35 cellular contexts compared by ENCODE assay signal in the genomic region with DNA sequence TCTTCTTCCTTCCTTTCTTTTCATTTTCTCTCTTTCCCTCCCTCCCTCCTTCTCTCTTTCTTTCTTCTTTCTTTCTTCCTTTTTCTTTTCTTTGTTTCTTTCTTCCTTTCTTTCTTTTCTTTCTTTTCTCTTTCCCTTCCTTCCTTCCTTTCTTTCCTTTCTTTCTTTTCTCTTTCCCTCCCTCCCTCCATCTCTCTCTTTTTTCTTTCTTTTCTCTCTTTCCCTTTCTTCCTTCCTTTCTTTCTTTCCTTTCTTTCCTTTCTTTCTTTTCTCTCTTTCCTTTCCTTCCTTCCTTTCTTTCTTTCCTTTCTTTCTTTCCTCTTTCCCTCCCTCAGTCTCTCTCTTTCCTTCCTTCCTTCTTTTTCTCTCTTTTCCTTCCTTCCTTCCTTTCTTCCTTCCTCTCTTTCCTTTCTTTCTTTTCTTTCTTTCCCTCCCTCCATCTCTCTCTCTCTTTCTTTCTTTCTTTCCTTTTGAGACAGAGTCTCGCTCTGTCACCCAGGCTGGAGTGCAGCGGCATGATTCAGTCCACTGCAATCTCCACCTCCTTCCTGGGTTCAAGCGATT. TPM values are rescaled to one million over a fixed set of nuclear protein-coding genes. Genes with fewer than 3 reads are reported as not detected.
"Had no signal": no experiment of that assay in that cellular context is flagged by ENCODE, and none has a peak within 500 bp of the region (broad histone marks: within the 10 kb centered on the region; RNA-seq: fewer than 3 reads in every experiment).

No MANE protein-coding gene starts in this region.

- H3K27ac ChIP-seq: epithelial cell of prostate, gastroesophageal sphincter, ovary, prostate gland, sigmoid colon, thyroid gland, upper lobe of left lung, vagina had no signal

- DNase-seq: activated CD4-positive, alpha-beta memory T cell treated with anti-CD3 and anti-CD28 coated beads for 36 hours; activated CD4-positive, alpha-beta T cell treated with anti-CD3 and anti-CD28 coated beads for 48 hours; activated CD8-positive, alpha-beta memory T cell treated with anti-CD3 and anti-CD28 coated beads, Interleukin-2, amount 50 U/mL, for 4 hours; activated effector memory CD4-positive, alpha-beta T cell treated with anti-CD3 and anti-CD28 coated beads, Interleukin-2, amount 50 U/mL, for 16 hours; activated T-cell treated with anti-CD3 and anti-CD28 coated beads, Interleukin-2, amount 50 U/mL, for 1 hour; anterior cingulate cortex; dermis blood vessel endothelial cell; effector CD4-positive, alpha-beta T cell; head of caudate nucleus; hippocampal formation; left cardiac atrium; left ventricle myocardium superior; mammary epithelial cell; ovary; retina; sigmoid colon; small intestine; stimulated activated CD4-positive, alpha-beta T cell treated with anti-CD3 and anti-CD28 coated beads, Interleukin-4, amount 100 ng/mL, for 24 hours; stimulated activated naive CD8-positive, alpha-beta T cell treated with anti-CD3 and anti-CD28 coated beads, Interleukin-15, amount 100 ng/mL, for 72 hours; substantia nigra; thyroid gland; upper lobe of left lung had no signal

- H3K9me3 ChIP-seq: gastroesophageal sphincter, ovary, prostate gland, sigmoid colon, thyroid gland, upper lobe of left lung, vagina had no signal

- H3K36me3 Mint-ChIP-seq: activated CD4-positive, alpha-beta memory T cell treated with anti-CD3 and anti-CD28 coated beads for 36 hours; activated naive CD4-positive, alpha-beta T cell treated with anti-CD3 and anti-CD28 coated beads, Interleukin-2, amount 50 U/mL, for 72 hours; stimulated activated effector memory CD8-positive, alpha-beta T cell treated with anti-CD3 and anti-CD28 coated beads, Interleukin-12 subunit alpha, Interleukin-12 subunit beta, amount 100 ng/mL, for 72 hours had no signal

- H3K27me3 ChIP-seq: ovary, thyroid gland, vagina had no signal

- H3K4me3 Mint-ChIP-seq: activated CD4-positive, alpha-beta memory T cell treated with anti-CD3 and anti-CD28 coated beads for 36 hours; activated T-helper 1 cell treated with anti-CD3 and anti-CD28 coated beads, Interleukin-12 subunit alpha, Interleukin-12 subunit beta, Interleukin-2, Interleukin-4 antibody, amounts not matched to agents 30 ng/mL and 10 ng/mL and 1 ng/mL, durations not matched to agents 14 hours and 24 hours and 36 hours; stimulated activated effector memory CD8-positive, alpha-beta T cell treated with anti-CD3 and anti-CD28 coated beads, Interleukin-12 subunit alpha, Interleukin-12 subunit beta, amount 100 ng/mL, for 72 hours; stimulated activated naive CD8-positive, alpha-beta T cell treated with anti-CD3 and anti-CD28 coated beads, Interleukin-15, amount 100 ng/mL, for 72 hours; T-helper 2 cell treated with Interferon-gamma antibody and Interleukin-4, amounts not matched to agents 5 μg/mL and 100 μg/mL, for 36 hours had no signal

- H3K27ac Mint-ChIP-seq: activated naive CD4-positive, alpha-beta T cell treated with anti-CD3 and anti-CD28 coated beads, Interleukin-2, amount 50 U/mL, for 72 hours; activated T-helper 1 cell treated with anti-CD3 and anti-CD28 coated beads, Interleukin-12 subunit alpha, Interleukin-12 subunit beta, Interleukin-2, Interleukin-4 antibody, amounts not matched to agents 30 ng/mL and 10 ng/mL and 1 ng/mL, durations not matched to agents 14 hours and 24 hours and 36 hours; stimulated activated effector memory CD8-positive, alpha-beta T cell treated with anti-CD3 and anti-CD28 coated beads, Interleukin-12 subunit alpha, Interleukin-12 subunit beta, amount 100 ng/mL, for 72 hours; stimulated activated naive CD8-positive, alpha-beta T cell treated with anti-CD3 and anti-CD28 coated beads, Interleukin-15, amount 100 ng/mL, for 72 hours; T-helper 2 cell treated with Interferon-gamma antibody and Interleukin-4, amounts not matched to agents 5 μg/mL and 100 μg/mL, for 36 hours had no signal

- ATAC-seq: gastroesophageal sphincter; left cardiac atrium; left ventricle myocardium superior; stimulated activated effector memory CD8-positive, alpha-beta T cell treated with anti-CD3 and anti-CD28 coated beads, Interleukin-12 subunit alpha, Interleukin-12 subunit beta, amount 100 ng/mL, for 72 hours had no signal

- H3K4me1 ChIP-seq: gastroesophageal sphincter, prostate gland, thyroid gland, vagina had no signal

- H3K36me3 ChIP-seq: gastroesophageal sphincter, ovary, prostate gland, sigmoid colon, thyroid gland, upper lobe of left lung, vagina had no signal

- H3K9me3 Mint-ChIP-seq: activated CD4-positive, alpha-beta memory T cell treated with anti-CD3 and anti-CD28 coated beads for 36 hours; activated naive CD4-positive, alpha-beta T cell treated with anti-CD3 and anti-CD28 coated beads, Interleukin-2, amount 50 U/mL, for 72 hours; activated T-helper 1 cell treated with anti-CD3 and anti-CD28 coated beads, Interleukin-12 subunit alpha, Interleukin-12 subunit beta, Interleukin-2, Interleukin-4 antibody, amounts not matched to agents 30 ng/mL and 10 ng/mL and 1 ng/mL, durations not matched to agents 14 hours and 24 hours and 36 hours; stimulated activated effector memory CD8-positive, alpha-beta T cell treated with anti-CD3 and anti-CD28 coated beads, Interleukin-12 subunit alpha, Interleukin-12 subunit beta, amount 100 ng/mL, for 72 hours; stimulated activated naive CD8-positive, alpha-beta T cell treated with anti-CD3 and anti-CD28 coated beads, Interleukin-15, amount 100 ng/mL, for 72 hours; T-helper 2 cell treated with Interferon-gamma antibody and Interleukin-4, amounts not matched to agents 5 μg/mL and 100 μg/mL, for 36 hours had no signal

- H3K4me3 ChIP-seq: gastroesophageal sphincter, ovary, prostate gland, sigmoid colon, thyroid gland, upper lobe of left lung, vagina had no signal

- FAIRE-seq: bronchial epithelial cell, colon, endometrium, keratinocyte, small intestine had no signal

RNA-seq across cellular contexts. Expression of a gene that starts 44.4 kb away (rescaled TPM):
- total RNA-seq: activated CD8-positive, alpha-beta memory T cell treated with anti-CD3 and anti-CD28 coated beads for 36 hours; bronchial epithelial cell; dermis blood vessel endothelial cell; left ventricle myocardium superior; mammary epithelial cell; ovary; prostate gland; thyroid gland; vagina had no signal
